ENCODE assay signal across 24 cellular contexts in genomic region chr18:23267447-23267776, GRCh38.
DNase-seq lines count a peak whose midpoint lies in the region; ATAC-seq and TF ChIP-seq lines count a peak whose summit lies in the region.
"Had no signal": no experiment of that assay in that cellular context is flagged by ENCODE, and none has a peak within 500 bp of the region (broad histone marks: within the 10 kb centered on the region; RNA-seq: fewer than 3 reads in every experiment).

No MANE protein-coding gene starts in this region.

- no peaks in the 10 kb centered on the region for H4K20me1 ChIP-seq in BLaER1
- no peaks in the 10 kb centered on the region for H4K20me1 ChIP-seq in H9 (ENCODE audit: control insufficient read depth, insufficient read depth, insufficient read length)

- no peak overlapping the region for H3K23ac ChIP-seq in H9 (ENCODE audit: insufficient read length, low read depth, low read length)
- H3K23ac ChIP-seq in neuronal stem cell (ENCODE audit: low read depth, low read length, poor library complexity), result peak overlapping the region; percentile 96

- H3K9me3 Mint-ChIP-seq in H9, result peaks cover 30 to 37% of the 10 kb centered on the region in 2 experiments
- H3K9me3 Mint-ChIP-seq in activated naive CD8-positive, alpha-beta T cell treated with anti-CD3 and anti-CD28 coated beads, Interleukin-2, amount 10 ng/mL, durations not matched to agents 7 days and 5 days, result peaks cover 20% of the 10 kb centered on the region

- peak overlapping the region; percentile 89 for H3K4me2 ChIP-seq in BLaER1
- no peak overlapping the region for H3K4me2 ChIP-seq in H9 (ENCODE audit: insufficient read depth, insufficient read length, low read length)
- no peak overlapping the region for H3K4me2 ChIP-seq in neuronal stem cell (ENCODE audit: insufficient read depth, low read length, poor library complexity, severe bottlenecking)
- H3K4me2 ChIP-seq: PC-9 had no signal

- no peak overlapping the region for H2BK15ac ChIP-seq in H9 (ENCODE audit: low read depth, low read length)
- H2BK15ac ChIP-seq in neuronal stem cell (ENCODE audit: low read length), result peak overlapping the region; percentile 72

- H3K4me1 ChIP-seq in BLaER1 (peaks cover 66% of the 10 kb centered on the region), H9 (ENCODE audit: insufficient read depth, low read length) (peaks cover 7% of the 10 kb centered on the region; the same call in 1 of the 2 replicates), neuronal stem cell (ENCODE audit: control insufficient read depth in 2 of 2, insufficient read depth in 1 of 2, low read depth in 1 of 2, low read length in 2 of 2) (no peaks in the 10 kb centered on the region)
- H3K4me1 ChIP-seq: upper lobe of left lung had no signal

- ATAC-seq in activated naive CD8-positive, alpha-beta T cell treated with anti-CD3 and anti-CD28 coated beads, Interleukin-2, amount 10 ng/mL, durations not matched to agents 7 days and 5 days (ENCODE audit: low read depth), result no peak
- no peak for ATAC-seq in GM19324 (IDR thresholded peaks at IDR 0.05; ENCODE audit: low FRiP score, unreplicated experiment)
- ATAC-seq: CD8-positive, alpha-beta T cell; left cardiac atrium had no signal

- H3K27me3 Mint-ChIP-seq in H9 (ENCODE audit: low read depth), result peaks cover 6% of the 10 kb centered on the region
- no peaks in the 10 kb centered on the region for H3K27me3 Mint-ChIP-seq in activated naive CD8-positive, alpha-beta T cell treated with anti-CD3 and anti-CD28 coated beads, Interleukin-2, amount 10 ng/mL, durations not matched to agents 7 days and 5 days

- H2BK120ac ChIP-seq in H9 (ENCODE audit: low read depth, low read length, poor library complexity, severe bottlenecking) (no peak overlapping the region), neuronal stem cell (ENCODE audit: low read depth, low read length) (no peak overlapping the region)

- no peak for TF ChIP-seq CTCF in H9 (conservative IDR thresholded peaks at IDR 0.05)

- no peak overlapping the region for H3K4me3 Mint-ChIP-seq in H9
- H3K4me3 Mint-ChIP-seq in activated naive CD8-positive, alpha-beta T cell treated with anti-CD3 and anti-CD28 coated beads, Interleukin-2, amount 10 ng/mL, durations not matched to agents 7 days and 5 days, result no peak overlapping the region
- H3K4me3 Mint-ChIP-seq: CD8-positive, alpha-beta T cell had no signal

- H3K14ac ChIP-seq in H9 (ENCODE audit: insufficient read depth, low read length), result peak overlapping the region; percentile 70; the same call in 1 of the 2 replicates
- H3K14ac ChIP-seq in neuronal stem cell (ENCODE audit: low read length), result peak overlapping the region; percentile 17

- H3T11ph ChIP-seq in H9 (ENCODE audit: low read length), result no peak overlapping the region

- H3K4me1 Mint-ChIP-seq in H9, result peaks cover 22 to 35% of the 10 kb centered on the region in 2 experiments
- H3K4me1 Mint-ChIP-seq in activated naive CD8-positive, alpha-beta T cell treated with anti-CD3 and anti-CD28 coated beads, Interleukin-2, amount 10 ng/mL, durations not matched to agents 7 days and 5 days, result peaks cover 15% of the 10 kb centered on the region

- no peaks in the 10 kb centered on the region for H3K27me3 ChIP-seq in BLaER1
- no peaks in the 10 kb centered on the region for H3K27me3 ChIP-seq in H9 (ENCODE audit: insufficient read depth, low read length)
- H3K27me3 ChIP-seq in neuronal stem cell (ENCODE audit: control insufficient read depth in 3 of 3, insufficient read depth in 3 of 3, low read depth in 1 of 3, low read length in 3 of 3), result no peaks in the 10 kb centered on the region
- H3K27me3 ChIP-seq in MG63, result no peaks in the 10 kb centered on the region
- H3K27me3 ChIP-seq: ovary, upper lobe of left lung had no signal

- no peak overlapping the region for H2BK20ac ChIP-seq in H9 (ENCODE audit: low read depth, low read length, poor library complexity, severe bottlenecking)

- no peak overlapping the region for H3K4me3 ChIP-seq in BLaER1
- H3K4me3 ChIP-seq in neuronal stem cell (ENCODE audit: low read length in 2 of 2), result peak overlapping the region in 1 of 2 donors; percentile 27
- H3K4me3 ChIP-seq in MG63, result no peak overlapping the region
- H3K4me3 ChIP-seq: ovary, PC-9, upper lobe of left lung had no signal

- H3K79me2 ChIP-seq in H9 (ENCODE audit: insufficient read depth, low read length), result no peaks in the 10 kb centered on the region

- H3K36me3 ChIP-seq in BLaER1 (peaks cover 11% of the 10 kb centered on the region), neuronal stem cell (replicated peaks in 1 of 2; ENCODE audit: control insufficient read depth in 2 of 2, insufficient read depth in 2 of 2, low read length in 2 of 2) (no peaks in the 10 kb centered on the region), MG63 (no peaks in the 10 kb centered on the region)
- H3K36me3 ChIP-seq: ovary, upper lobe of left lung had no signal

- H3K4ac ChIP-seq in H9 (ENCODE audit: low read depth, low read length) (peak overlapping the region; percentile 5; the same call in 1 of the 2 replicates), neuronal stem cell (ENCODE audit: low read length) (no peak overlapping the region)

- H3K9me3 ChIP-seq in BLaER1 (peaks cover 50% of the 10 kb centered on the region), H9 (ENCODE audit: control insufficient read depth, low read depth, low read length) (peaks cover 10% of the 10 kb centered on the region), neuronal stem cell (replicated peaks in 1 of 2; ENCODE audit: control insufficient read depth in 2 of 2, insufficient read depth in 1 of 2, low read depth in 1 of 2, low read length in 2 of 2) (peaks cover 2 to 15% of the 10 kb centered on the region in 2 donors), MG63 (peaks cover 10% of the 10 kb centered on the region; the same call in 1 of the 2 replicates)
- H3K9me3 ChIP-seq: ovary had no signal

- H2BK5ac ChIP-seq in H9 (ENCODE audit: insufficient read length, low read length) (no peak overlapping the region), neuronal stem cell (ENCODE audit: low read length) (no peak overlapping the region)

- H2AFZ ChIP-seq in H9 (ENCODE audit: low read length) (no peak overlapping the region), neuronal stem cell (ENCODE audit: low read length) (no peak overlapping the region)
- H2AFZ ChIP-seq: PC-9 had no signal

- POLR2A ChIA-PET in activated naive CD8-positive, alpha-beta T cell treated with anti-CD3 and anti-CD28 coated beads, Interleukin-2, amount 10 ng/mL, durations not matched to agents 7 days and 5 days (lab: Charles Lee), result interaction anchor here (1.2 kb wide), 1 partner anchor 9 kb away, joined by 3 read pairs; no protein-coding TSS in a partner anchor

- H3K36me3 Mint-ChIP-seq in H9 (ENCODE audit: insufficient read depth in 1 of 3, low read depth in 3 of 3), result peaks cover 31 to 39% (median 33%) of the 10 kb centered on the region in 3 experiments
- peaks cover 23% of the 10 kb centered on the region for H3K36me3 Mint-ChIP-seq in activated naive CD8-positive, alpha-beta T cell treated with anti-CD3 and anti-CD28 coated beads, Interleukin-2, amount 10 ng/mL, durations not matched to agents 7 days and 5 days

- H3K27ac ChIP-seq in BLaER1 (peak overlapping the region; percentile 78), H9 (ENCODE audit: insufficient read length, low read depth, low read length) (no peak overlapping the region), neuronal stem cell (replicated peaks; ENCODE audit: low read length) (no peak overlapping the region)
- H3K27ac ChIP-seq: ovary, PC-9, upper lobe of left lung had no signal

- H2AK5ac ChIP-seq in H9 (ENCODE audit: insufficient read length, low read length) (no peak overlapping the region), neuronal stem cell (ENCODE audit: low read depth, low read length) (peak overlapping the region; percentile 27)

- no CpG with 5 or more reads among the region's 6 CpGs for WGBS in H9 (ENCODE audit: extremely low coverage, insufficient read length, low lambda C conversion rate)
- whole genome bisulfite sequencing in neuronal stem cell (ENCODE audit: extremely low coverage in 2 of 2, insufficient read length in 2 of 2, insufficient replicate concordance in 1 of 2), 2 donors, result no CpG with 5 or more reads among the region's 6 CpGs

- H3K56ac ChIP-seq in H9 (ENCODE audit: insufficient read length, low read depth, low read length), result no peak overlapping the region

- H4K5ac ChIP-seq in H9 (ENCODE audit: insufficient read length, low read depth, low read length), result no peak overlapping the region

- H3K79me1 ChIP-seq in H9 (ENCODE audit: insufficient read depth, low read depth, low read length, poor library complexity, severe bottlenecking), result no peaks in the 10 kb centered on the region
- H3K79me1 ChIP-seq in neuronal stem cell (ENCODE audit: low read depth, low read length), result no peaks in the 10 kb centered on the region

- no peak overlapping the region for H4K91ac ChIP-seq in H9 (ENCODE audit: insufficient read length, low read depth, low read length)
- no peak overlapping the region for H4K91ac ChIP-seq in neuronal stem cell (ENCODE audit: low read depth, low read length, poor library complexity)

- H3K18ac ChIP-seq in H9 (ENCODE audit: insufficient read length, low read depth, low read length) (no peak overlapping the region), neuronal stem cell (ENCODE audit: low read length) (peak overlapping the region; percentile 73)

- H4K8ac ChIP-seq in H9 (replicated peaks; ENCODE audit: insufficient read length, low read depth, low read length) (no peak overlapping the region), neuronal stem cell (ENCODE audit: low read depth, low read length) (no peak overlapping the region)

- H2BK12ac ChIP-seq in H9 (ENCODE audit: insufficient read length, low read depth, low read length), result peak overlapping the region; percentile 50
- no peak overlapping the region for H2BK12ac ChIP-seq in neuronal stem cell (ENCODE audit: low read length)

- H3K27ac Mint-ChIP-seq in H9, result peak overlapping the region in 1 of 3 experiments; percentile 89; a peak in 2 of 7 replicates
- peak overlapping the region; percentile 55 for H3K27ac Mint-ChIP-seq in activated naive CD8-positive, alpha-beta T cell treated with anti-CD3 and anti-CD28 coated beads, Interleukin-2, amount 10 ng/mL, durations not matched to agents 7 days and 5 days
- H3K27ac Mint-ChIP-seq: CD8-positive, alpha-beta T cell had no signal

- no peaks in the 10 kb centered on the region for H3K23me2 ChIP-seq in H9 (ENCODE audit: insufficient read length, low read depth, low read length, poor library complexity, severe bottlenecking)

- H3K9ac ChIP-seq in BLaER1, result peak overlapping the region; percentile 38; the same call in 1 of the 2 replicates
- no peak overlapping the region for H3K9ac ChIP-seq in H9 (ENCODE audit: extremely low read depth, insufficient read length, low read length)
- H3K9ac ChIP-seq in neuronal stem cell (ENCODE audit: low read depth, low read length, poor library complexity), result no peak overlapping the region

- no peak for DNase-seq in H9
- DNase-seq in activated naive CD8-positive, alpha-beta T cell treated with anti-CD3 and anti-CD28 coated beads, Interleukin-2, amount 10 ng/mL, durations not matched to agents 7 days and 5 days, result no peak
- DNase-seq in neuronal stem cell (ENCODE audit: low spot score), result no peak
- no peak for DNase-seq in mesenteric fat pad (ENCODE audit: low spot score)
- DNase-seq in MG63, result no peak
- DNase-seq in NCI-H2196 (lab: John Stamatoyannopoulos, UW; ENCODE audit: unreplicated experiment), result no peak
- DNase-seq: activated CD4-positive, alpha-beta T cell treated with anti-CD3 and anti-CD28 coated beads, Interleukin-2, amount 50 U/mL, for 48 hours; activated T-cell treated with anti-CD3 and anti-CD28 coated beads, Interleukin-2, amount 50 U/mL, for 1 hour; anterior cingulate cortex; CD8-positive, alpha-beta T cell; dermis blood vessel endothelial cell; GDM1; head of caudate nucleus; left cardiac atrium; NCI-H187; NCI-H226; ovary; PC-9; SIG-M5; stimulated activated CD4-positive, alpha-beta T cell treated with anti-CD3 and anti-CD28 coated beads, Interleukin-4, amount 100 ng/mL, for 24 hours; T-helper 1 cell had no signal
